In genomic region chr2:238013806-238014205, GRCh38 we compare ENCODE assay signal across 28 cellular contexts.
"Had no signal": no experiment of that assay in that cellular context is flagged by ENCODE, and none has a peak within 500 bp of the region (broad histone marks: within the 10 kb centered on the region; RNA-seq: fewer than 3 reads in every experiment).

No MANE protein-coding gene starts in this region.

- H3K4me1 ChIP-seq: colonic mucosa, gastroesophageal sphincter, psoas muscle, sigmoid colon, stomach, tibial artery had no signal

- H3K27ac ChIP-seq: colonic mucosa, epithelial cell of prostate, foreskin keratinocyte, gastroesophageal sphincter, heart left ventricle, hepatocyte, ovary, psoas muscle, sigmoid colon, stomach, tibial artery had no signal

- H3K4me3 ChIP-seq: colonic mucosa, gastroesophageal sphincter, heart left ventricle, hepatocyte, lung, mucosa of descending colon, ovary, psoas muscle, sigmoid colon, stomach, tibial artery had no signal

- H3K27ac Mint-ChIP-seq: dendritic cell treated with granulocyte-macrophage colony-stimulating factor and Interleukin-4, amounts not matched to agents 40 ng/mL and 50 ng/mL, for 4 days; endodermal cell; memory B cell; mesothelial cell of epicardium; stimulated activated naive B cell treated with anti-CD40 and anti-IgM and Interleukin-4, amounts not matched to agents 10 μg/mL and 1 μg/mL and 100 μg/mL, for 72 hours; type B pancreatic cell had no signal

- H3K4me1 Mint-ChIP-seq: endodermal cell, nephron progenitor cell had no signal

- H3K9me3 Mint-ChIP-seq: dendritic cell treated with granulocyte-macrophage colony-stimulating factor and Interleukin-4, amounts not matched to agents 40 ng/mL and 50 ng/mL, for 4 days; endodermal cell; memory B cell; mesothelial cell of epicardium; naive B cell; nephron progenitor cell; stimulated activated naive B cell treated with anti-CD40 and anti-IgM and Interleukin-4, amounts not matched to agents 10 μg/mL and 1 μg/mL and 100 μg/mL, for 72 hours; type B pancreatic cell had no signal

- H3K4me3 Mint-ChIP-seq: dendritic cell treated with granulocyte-macrophage colony-stimulating factor and Interleukin-4, amounts not matched to agents 40 ng/mL and 50 ng/mL, for 4 days; endodermal cell; memory B cell; mesothelial cell of epicardium; naive B cell; nephron progenitor cell; stimulated activated naive B cell treated with anti-CD40 and anti-IgM and Interleukin-4, amounts not matched to agents 10 μg/mL and 1 μg/mL and 100 μg/mL, for 72 hours; type B pancreatic cell had no signal

- ATAC-seq: esophagus mucosa; foreskin keratinocyte; gastroesophageal sphincter; heart left ventricle; left lobe of liver; mucosa of descending colon; psoas muscle; right cardiac atrium; stimulated activated naive B cell treated with anti-CD40 and anti-IgM and Interleukin-4, amounts not matched to agents 10 μg/mL and 1 μg/mL and 100 μg/mL, for 72 hours had no signal

- H3K27me3 Mint-ChIP-seq: dendritic cell treated with granulocyte-macrophage colony-stimulating factor and Interleukin-4, amounts not matched to agents 40 ng/mL and 50 ng/mL, for 4 days; memory B cell; naive B cell; stimulated activated naive B cell treated with anti-CD40 and anti-IgM and Interleukin-4, amounts not matched to agents 10 μg/mL and 1 μg/mL and 100 μg/mL, for 72 hours; type B pancreatic cell had no signal

- DNase-seq: colonic mucosa; effector CD8-positive, alpha-beta T cell; endodermal cell; foreskin keratinocyte; heart left ventricle; kidney; mucosa of descending colon; naive B cell; nephron progenitor cell; nucleus accumbens; ovary; psoas muscle; right cardiac atrium; sigmoid colon; stimulated activated CD4-positive, alpha-beta T cell treated with anti-CD3 and anti-CD28 coated beads, Interleukin-4, amount 100 ng/mL, for 4 hours; stimulated activated naive B cell treated with anti-CD40 and anti-IgM and Interleukin-4, amounts not matched to agents 10 μg/mL and 1 μg/mL and 100 μg/mL, for 72 hours; stomach; tibial artery had no signal

- H3K36me3 ChIP-seq: colonic mucosa, ovary had no signal

- H3K9me3 ChIP-seq: colonic mucosa, gastroesophageal sphincter, heart left ventricle, mucosa of descending colon, ovary, psoas muscle, sigmoid colon, stomach, tibial artery had no signal

- H3K27me3 ChIP-seq: colonic mucosa, foreskin keratinocyte, gastroesophageal sphincter, heart left ventricle, hepatocyte, ovary, sigmoid colon, stomach, tibial artery had no signal
